ENCODE assay signal across 28 cellular contexts in genomic region chr4:118921736-118922135, GRCh38. TPM values are rescaled to one million over a fixed set of nuclear protein-coding genes. Genes with fewer than 3 reads are reported as not detected.
A peak's percentile ranks its signal among the peaks of the same experiment; 100 is the strongest.
DNase-seq lines count a peak whose midpoint lies in the region; ATAC-seq and TF ChIP-seq lines count a peak whose summit lies in the region.
"Had no signal": no experiment of that assay in that cellular context is flagged by ENCODE, and none has a peak within 500 bp of the region (broad histone marks: within the 10 kb centered on the region; RNA-seq: fewer than 3 reads in every experiment).

No MANE protein-coding gene starts in this region.

- no peaks in the 10 kb centered on the region for H3K9me3 Mint-ChIP-seq in WTC11
- H3K9me3 Mint-ChIP-seq: activated CD4-positive, alpha-beta memory T cell treated with anti-CD3 and anti-CD28 coated beads for 36 hours; activated T-cell treated with anti-CD3 and anti-CD28 coated beads, Interleukin-2, amount 50 U/mL, for 72 hours; CD4-positive, CD25-positive, alpha-beta regulatory T cell; immature natural killer cell; naive B cell; type B pancreatic cell had no signal

- H3K36me3 ChIP-seq in mucosa of descending colon (ENCODE audit: low read depth) = no peaks in the 10 kb centered on the region
- H3K36me3 ChIP-seq: neutrophil had no signal

- no peaks in the 10 kb centered on the region for H3K4me1 Mint-ChIP-seq in WTC11
- H3K4me1 Mint-ChIP-seq: CD4-positive, CD25-positive, alpha-beta regulatory T cell; immature natural killer cell; naive B cell had no signal

- H3K36me3 Mint-ChIP-seq in WTC11 = no peaks in the 10 kb centered on the region
- H3K36me3 Mint-ChIP-seq: activated CD4-positive, alpha-beta memory T cell treated with anti-CD3 and anti-CD28 coated beads for 36 hours; CD4-positive, CD25-positive, alpha-beta regulatory T cell; immature natural killer cell; naive B cell; type B pancreatic cell had no signal

- DNase-seq in Right ventricle myocardium inferior (ENCODE audit: missing footprints) (no peak), left cardiac atrium (no peak), coronary artery (ENCODE audit: low spot score) (no peak), mucosa of descending colon (no peak), WTC11 (ENCODE audit: low spot score) (no peak)
- no peak for DNase-seq in activated CD4-positive, alpha-beta T cell treated with anti-CD3 and anti-CD28 coated beads, Interleukin-2, amount 50 U/mL, for 4 hours
- DNase-seq: activated CD4-positive, alpha-beta memory T cell treated with anti-CD3 and anti-CD28 coated beads for 36 hours; activated naive CD4-positive, alpha-beta T cell; activated T-cell treated with anti-CD3 and anti-CD28 coated beads, Interleukin-2, amount 50 U/mL, for 72 hours; body of pancreas; CD4-positive, CD25-positive, alpha-beta regulatory T cell; EL; immature natural killer cell; naive B cell; NCI-H2029; NCI-H526 treated with DMSO at 0.1 percent for 48 hours; posterior cingulate gyrus; SHP77; stimulated activated CD4-positive, alpha-beta T cell treated with anti-CD3 and anti-CD28 coated beads, Interleukin-4, amount 100 ng/mL, for 24 hours; T-helper 2 cell had no signal

- peak overlapping the region; percentile 50 to 81 for H3K27ac ChIP-seq in coronary artery
- H3K27ac ChIP-seq: body of pancreas, HL-60, KMS-11, neutrophil had no signal

- H3K4me3 Mint-ChIP-seq in WTC11 = no peak overlapping the region
- H3K4me3 Mint-ChIP-seq: activated CD4-positive, alpha-beta memory T cell treated with anti-CD3 and anti-CD28 coated beads for 36 hours; activated T-cell treated with anti-CD3 and anti-CD28 coated beads, Interleukin-2, amount 50 U/mL, for 72 hours; CD4-positive, CD25-positive, alpha-beta regulatory T cell; immature natural killer cell; naive B cell; type B pancreatic cell had no signal

- H3K27ac Mint-ChIP-seq in WTC11 = no peak overlapping the region
- H3K27ac Mint-ChIP-seq: activated CD4-positive, alpha-beta memory T cell treated with anti-CD3 and anti-CD28 coated beads for 36 hours; activated T-cell treated with anti-CD3 and anti-CD28 coated beads, Interleukin-2, amount 50 U/mL, for 72 hours; CD4-positive, CD25-positive, alpha-beta regulatory T cell; immature natural killer cell; type B pancreatic cell had no signal

- POLR2A ChIA-PET in WTC11 (lab: Charles Lee) = interaction anchor here (0.6 to 0.7 kb wide), 2 partner anchors 8 to 747 kb away, joined by 3 read pairs; no protein-coding TSS in a partner anchor

- no peaks in the 10 kb centered on the region for H3K27me3 Mint-ChIP-seq in WTC11 (ENCODE audit: low read depth)
- H3K27me3 Mint-ChIP-seq: activated CD4-positive, alpha-beta memory T cell treated with anti-CD3 and anti-CD28 coated beads for 36 hours; type B pancreatic cell had no signal

- CTCF ChIA-PET in WTC11 (lab: Charles Lee) = no interaction called here

- no peaks in the 10 kb centered on the region for H3K4me1 ChIP-seq in mucosa of descending colon (ENCODE audit: low read depth)
- H3K4me1 ChIP-seq: body of pancreas had no signal

- H3K9me3 ChIP-seq in mucosa of descending colon = no peaks in the 10 kb centered on the region
- H3K9me3 ChIP-seq: body of pancreas, neutrophil had no signal

- H3K4me3 ChIP-seq in coronary artery (no peak overlapping the region), mucosa of descending colon (no peak overlapping the region)
- H3K4me3 ChIP-seq: body of pancreas had no signal

- intact Hi-C loops in Right ventricle myocardium inferior (cut with DNase I) (no loop called here), left cardiac atrium (cut with DNase I) (no loop called here), mucosa of descending colon (cut with DNase I, micrococcal nuclease) (no loop called here)

- TF ChIP-seq CTCF in coronary artery (IDR thresholded peaks at IDR 0.05) (no peak), mucosa of descending colon (IDR thresholded peaks at IDR 0.05) (no peak), WTC11 (IDR thresholded peaks at IDR 0.05) (no peak)

- ATAC-seq in Right ventricle myocardium inferior (peak; percentile 29), left cardiac atrium (no peak), mucosa of descending colon (peak; percentile 19), HG03025 (IDR thresholded peaks at IDR 0.05; ENCODE audit: low FRiP score, unreplicated experiment) (no peak), HG03521 (IDR thresholded peaks at IDR 0.05; ENCODE audit: unreplicated experiment) (no peak), WTC11 (no peak)
- ATAC-seq: activated CD4-positive, CD25-positive, alpha-beta regulatory T cell treated with anti-CD3 and anti-CD28 coated beads, Interleukin-2, amount 50 U/mL, for 24 hours; activated T-cell treated with anti-CD3 and anti-CD28 coated beads, Interleukin-2, amount 50 U/mL, for 72 hours; body of pancreas; left lobe of liver had no signal

TF ChIP-seq in WTC11, 78 proteins besides CTCF, POLR2A, EP300 and RAD21 (continues in another document):
- no peak for TF ChIP-seq TCF7 (CRISPR knock-in tag; IDR thresholded peaks at IDR 0.05; ENCODE audit: low read depth)
- no peak for TF ChIP-seq ELF4 (CRISPR knock-in tag; IDR thresholded peaks at IDR 0.05; ENCODE audit: low read depth)
- no peak for TF ChIP-seq ZNF317 (CRISPR knock-in tag; IDR thresholded peaks at IDR 0.05; ENCODE audit: borderline replicate concordance, low read depth)
- TF ChIP-seq RELA (CRISPR knock-in tag; IDR thresholded peaks at IDR 0.05; ENCODE audit: borderline replicate concordance) = no peak
- TF ChIP-seq SP1 (CRISPR knock-in tag; conservative IDR thresholded peaks at IDR 0.05) = no peak
- no peak for TF ChIP-seq ZNF416 (CRISPR knock-in tag; IDR thresholded peaks at IDR 0.05)
- TF ChIP-seq ARID4B (CRISPR knock-in tag; IDR thresholded peaks at IDR 0.05; ENCODE audit: borderline replicate concordance) = no peak
- TF ChIP-seq ATF2 (CRISPR knock-in tag; IDR thresholded peaks at IDR 0.05; ENCODE audit: borderline replicate concordance, low read depth) = no peak
- TF ChIP-seq CDX4 (CRISPR knock-in tag; IDR thresholded peaks at IDR 0.05; ENCODE audit: borderline replicate concordance) = no peak
- no peak for TF ChIP-seq ZMAT4 (CRISPR knock-in tag; IDR thresholded peaks at IDR 0.05)

RNA-seq across cellular contexts. Expression of gene SYNPO2, which starts 33.1 kb away (rescaled TPM):
- total RNA-seq in Right ventricle myocardium inferior (206 TPM), left cardiac atrium (10 to 100 TPM; 67.6 to 94.4 TPM), mucosa of descending colon (100 to 1,000 TPM in 1 of 3 donors, 10 to 100 TPM in 2; 18.9 to 804 (median 91.1) TPM), WTC11 (2021) (1.5 to 1.9 TPM (median 1.6 TPM) in 3 replicates)

Comparison
In these comparisons a context has a peak if more than half of its experiments do, and no peak if none do; other contexts are left out.
1. ATAC-seq: peak in Right ventricle myocardium inferior (single experiment) and mucosa of descending colon (single experiment); none in left cardiac atrium (0 of 2), HG03025 (single experiment), HG03521 (single experiment) and WTC11 (single experiment).